In genomic region chr2:120231564-120231973, GRCh38 we compare ENCODE assay signal across 7 cellular contexts. TPM values are rescaled to one million over a fixed set of nuclear protein-coding genes. Genes with fewer than 3 reads are reported as not detected.
A peak's percentile ranks its signal among the peaks of the same experiment; 100 is the strongest.
DNase-seq lines count a peak whose midpoint lies in the region; ATAC-seq and TF ChIP-seq lines count a peak whose summit lies in the region.

No MANE protein-coding gene starts in this region.

- ATAC-seq in GM19455 (IDR thresholded peaks at IDR 0.05; ENCODE audit: unreplicated experiment) (peak; percentile 14), HG03342 (IDR thresholded peaks at IDR 0.05; ENCODE audit: unreplicated experiment) (peak; percentile 9)

- no peak overlapping the region for H3K9ac ChIP-seq in mammary epithelial cell (ENCODE audit: insufficient read depth, low read length)

- peak overlapping the region; percentile 90 for H3K4me2 ChIP-seq in mammary epithelial cell (ENCODE audit: insufficient read depth, low read depth, low read length)

- H3K36me3 ChIP-seq in mammary epithelial cell (ENCODE audit: insufficient read depth, low read length) = no peaks in the 10 kb centered on the region

- H3K79me2 ChIP-seq in mammary epithelial cell (ENCODE audit: insufficient read depth, low read length) = no peaks in the 10 kb centered on the region

- CTCF ChIA-PET in mammary epithelial cell (lab: Charles Lee; ENCODE audit: low non-redundant PET) = no interaction called here

- H2AFZ ChIP-seq in mammary epithelial cell (ENCODE audit: low read depth, low read length) = peak overlapping the region; percentile 99

- in situ Hi-C loops in mammary epithelial cell (cut with MboI; ENCODE audit: low sequenced_read_pairs in 2 of 2) = no loop called here

- DNase-seq in mammary epithelial cell = no peak
- peak; percentile 18 for DNase-seq in stimulated activated CD8-positive, alpha-beta memory T cell treated with anti-CD3 and anti-CD28 coated beads, Interleukin-12 subunit alpha, Interleukin-12 subunit beta, amount 100 ng/mL, for 4 hours (ENCODE audit: low read depth)
- DNase-seq in SKM-1 treated with dmso at 0.1 percent for 144 hours (lab: John Stamatoyannopoulos, UW; ENCODE audit: unreplicated experiment) = no peak
- no peak for DNase-seq in SW 1271 (lab: John Stamatoyannopoulos, UW)
- no peak for DNase-seq in NAMALWA (ENCODE audit: low spot score)

- dilution Hi-C loops in mammary epithelial cell (cut with HindIII; ENCODE audit: low sequenced_read_pairs) = loop anchor here (5.0 kb wide), 1 partner anchor 86 kb away; no protein-coding TSS in a partner anchor

- intact Hi-C loops in mammary epithelial cell (cut with micrococcal nuclease) = no loop called here

- peak overlapping the region; percentile 62 for H3K27ac ChIP-seq in mammary epithelial cell (ENCODE audit: insufficient read depth, low read depth, low read length)

- WGBS in mammary epithelial cell (ENCODE audit: low coverage, missing lambda C conversion rate) = 10% methylated on average over 4 of the region's 4 CpGs

- no peak for TF ChIP-seq CTCF in mammary epithelial cell (conservative IDR thresholded peaks at IDR 0.05 in 1 of 2, IDR thresholded peaks at IDR 0.05 in 1 of 2; ENCODE audit: extremely low read depth in 1 of 2, insufficient read depth in 1 of 2, low read depth in 1 of 2, low read length in 2 of 2)

- no peaks in the 10 kb centered on the region for H3K9me3 ChIP-seq in mammary epithelial cell (replicated peaks; ENCODE audit: insufficient read depth, low read length)

- no peaks in the 10 kb centered on the region for H4K20me1 ChIP-seq in mammary epithelial cell (ENCODE audit: insufficient read depth, low read length)

- H3K4me1 ChIP-seq in mammary epithelial cell (ENCODE audit: insufficient read depth, low read length) = peaks cover 9% of the 10 kb centered on the region

- no peaks in the 10 kb centered on the region for H3K27me3 ChIP-seq in mammary epithelial cell (ENCODE audit: insufficient read depth, low read length)

- no TSS peak for BruUV-seq in mammary epithelial cell (replicated peaks; lab: Mats Ljungman, UMichigan)

- H3K4me3 ChIP-seq in mammary epithelial cell (replicated peaks in 1 of 3; ENCODE audit: insufficient read depth in 1 of 3, low read depth in 2 of 3, low read length in 3 of 3) = peak overlapping the region in 2 of 3 experiments; percentile 54 to 58

RNA-seq across cellular contexts. Expression of gene TMEM185B, which starts 8.4 kb away (rescaled TPM):
- total RNA-seq in mammary epithelial cell = 10 to 100 TPM; 30.2 to 45.7 TPM
- polyA plus RNA-seq in mammary epithelial cell = 29.3 TPM
- polyA minus RNA-seq in mammary epithelial cell = 32.7 TPM

RNA-seq across cellular contexts. Expression of gene RALB, which starts 21.1 kb away (rescaled TPM):
- 10 to 100 TPM; 34.0 to 49.8 TPM for total RNA-seq in mammary epithelial cell
- 52.5 TPM for polyA plus RNA-seq in mammary epithelial cell
- 11.8 TPM for polyA minus RNA-seq in mammary epithelial cell
